ENCODE assay signal across 1 cellular context in the genomic region with DNA sequence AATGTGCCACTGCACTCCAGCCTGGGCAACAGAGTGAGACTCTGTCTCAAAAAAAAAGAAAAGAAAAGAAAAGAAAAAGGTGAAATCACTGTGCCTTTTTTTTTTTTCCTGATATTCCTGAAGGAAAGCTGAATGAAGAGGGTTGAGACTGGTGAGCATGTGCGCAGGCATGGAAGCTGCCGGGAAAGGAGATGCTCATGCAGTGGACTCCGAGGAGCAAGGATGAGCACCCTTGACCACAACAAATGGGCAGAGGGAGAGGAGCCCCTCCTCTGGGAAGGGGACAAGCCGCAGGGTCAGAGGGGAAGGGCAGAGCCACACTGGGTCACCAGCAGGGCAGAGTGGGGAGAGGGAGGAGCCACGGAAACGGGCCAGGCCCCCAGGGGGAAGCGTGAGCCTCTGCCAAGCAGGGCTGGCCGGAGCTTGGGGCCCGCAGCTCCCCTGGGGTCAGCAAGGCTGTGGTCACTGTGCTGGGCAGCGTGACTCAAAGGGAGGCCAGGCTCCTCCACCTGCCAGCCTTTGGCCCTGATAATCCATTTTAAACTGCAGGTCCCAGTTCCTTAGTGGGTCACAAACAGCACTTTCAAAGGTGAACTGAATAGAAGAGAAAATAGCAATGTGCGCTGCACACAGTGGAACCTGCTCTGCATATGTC.
TF ChIP-seq lines count a peak whose summit lies in the region.

No MANE protein-coding gene starts in this region.

TF ChIP-seq in IMR-90, 13 proteins besides CTCF, POLR2A, EP300 and RAD21 (continued from another document):
- TF ChIP-seq MAZ (IDR thresholded peaks at IDR 0.05; ENCODE audit: borderline replicate concordance, low read depth, low read length) (no peak), ELK1 (IDR thresholded peaks at IDR 0.05; ENCODE audit: borderline replicate concordance, low read depth, low read length) (no peak), FOS (IDR thresholded peaks at IDR 0.05; ENCODE audit: low read depth, low read length) (no peak), MAFK (IDR thresholded peaks at IDR 0.05; ENCODE audit: low read depth, low read length) (no peak), MXI1 (IDR thresholded peaks at IDR 0.05; ENCODE audit: borderline replicate concordance, low read depth, low read length) (no peak), RCOR1 (IDR thresholded peaks at IDR 0.05; ENCODE audit: insufficient replicate concordance, low read length) (no peak), SMC3 (IDR thresholded peaks at IDR 0.05; ENCODE audit: low read depth, low read length) (no peak), NFE2L2 (IDR thresholded peaks at IDR 0.05; ENCODE audit: low read depth, low read length) (no peak), RFX5 (IDR thresholded peaks at IDR 0.05; ENCODE audit: low read depth, low read length) (no peak), CHD1 (IDR thresholded peaks at IDR 0.05; ENCODE audit: low read depth, low read length) (no peak)
- TF ChIP-seq, protein P1, sequence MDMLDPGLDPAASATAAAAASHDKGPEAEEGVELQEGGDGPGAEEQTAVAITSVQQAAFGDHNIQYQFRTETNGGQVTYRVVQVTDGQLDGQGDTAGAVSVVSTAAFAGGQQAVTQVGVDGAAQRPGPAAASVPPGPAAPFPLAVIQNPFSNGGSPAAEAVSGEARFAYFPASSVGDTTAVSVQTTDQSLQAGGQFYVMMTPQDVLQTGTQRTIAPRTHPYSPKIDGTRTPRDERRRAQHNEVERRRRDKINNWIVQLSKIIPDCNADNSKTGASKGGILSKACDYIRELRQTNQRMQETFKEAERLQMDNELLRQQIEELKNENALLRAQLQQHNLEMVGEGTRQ (IDR thresholded peaks at IDR 0.05; ENCODE audit: low read depth, low read length): no peak
